Comparison of ENCODE assay signal across 23 cellular contexts in genomic region chr2:3387644-3388411, GRCh38.
"Had no signal": no experiment of that assay in that cellular context is flagged by ENCODE, and none has a peak within 500 bp of the region (broad histone marks: within the 10 kb centered on the region; RNA-seq: fewer than 3 reads in every experiment).

No MANE protein-coding gene starts in this region.

- H2AFZ ChIP-seq: parathyroid adenoma had no signal

- H3K4me3 Mint-ChIP-seq: dendritic cell treated with granulocyte-macrophage colony-stimulating factor and Interleukin-4, amounts not matched to agents 40 ng/mL and 50 ng/mL, for 4 days; immature natural killer cell; memory B cell; natural killer cell had no signal

- H3K27me3 Mint-ChIP-seq: dendritic cell treated with granulocyte-macrophage colony-stimulating factor and Interleukin-4, amounts not matched to agents 40 ng/mL and 50 ng/mL, for 4 days; memory B cell had no signal

- ATAC-seq: left ventricle myocardium superior, natural killer cell, sciatic nerve had no signal

- H3K4me1 ChIP-seq: colonic mucosa, lower lobe of right lung, prostate gland, right atrium auricular region, transverse colon, vagina had no signal

- DNase-seq: colonic mucosa; effector memory CD4-positive, alpha-beta T cell; hypothalamus; immature natural killer cell; islet precursor cell; left ventricle myocardium superior; lower lobe of right lung; natural killer cell; stimulated activated CD4-positive, alpha-beta T cell treated with anti-CD3 and anti-CD28 coated beads, Interleukin-12 subunit alpha, Interleukin-12 subunit beta, amount 100 ng/mL, for 4 hours; stimulated activated CD4-positive, alpha-beta T cell treated with anti-CD3 and anti-CD28 coated beads, Interleukin-1b, Interleukin-23, amount 100 ng/mL, for 48 hours; stimulated activated CD4-positive, alpha-beta T cell treated with anti-CD3 and anti-CD28 coated beads, Interleukin-4, amount 100 ng/mL, for 1 hour; stimulated activated CD8-positive, alpha-beta memory T cell treated with anti-CD3 and anti-CD28 coated beads, Interleukin-4, amount 100 ng/mL, for 48 hours; stimulated activated naive CD4-positive, alpha-beta T cell treated with Interleukin-2 at 50 U/mL for 16 hours; transverse colon had no signal

- H3K9me3 Mint-ChIP-seq: immature natural killer cell, memory B cell, natural killer cell had no signal

- H3K27ac Mint-ChIP-seq: dendritic cell treated with granulocyte-macrophage colony-stimulating factor and Interleukin-4, amounts not matched to agents 40 ng/mL and 50 ng/mL, for 4 days; memory B cell; natural killer cell had no signal

- H3K9me3 ChIP-seq: colonic mucosa, lower lobe of right lung, neutrophil, prostate gland, right atrium auricular region, transverse colon, vagina had no signal

- H3K27ac ChIP-seq: colonic mucosa, lower lobe of right lung, neutrophil, parathyroid adenoma, prostate gland, right atrium auricular region, transverse colon, vagina had no signal

- H3K27me3 ChIP-seq: colonic mucosa, neutrophil, right atrium auricular region, transverse colon, vagina had no signal

- H3K4me3 ChIP-seq: colonic mucosa, lower lobe of right lung, prostate gland, right atrium auricular region, smooth muscle cell, transverse colon, vagina had no signal

- H3K9ac ChIP-seq: parathyroid adenoma had no signal

- H3K4me2 ChIP-seq: smooth muscle cell had no signal
